8 cellular contexts compared by ENCODE assay signal in the genomic region with DNA sequence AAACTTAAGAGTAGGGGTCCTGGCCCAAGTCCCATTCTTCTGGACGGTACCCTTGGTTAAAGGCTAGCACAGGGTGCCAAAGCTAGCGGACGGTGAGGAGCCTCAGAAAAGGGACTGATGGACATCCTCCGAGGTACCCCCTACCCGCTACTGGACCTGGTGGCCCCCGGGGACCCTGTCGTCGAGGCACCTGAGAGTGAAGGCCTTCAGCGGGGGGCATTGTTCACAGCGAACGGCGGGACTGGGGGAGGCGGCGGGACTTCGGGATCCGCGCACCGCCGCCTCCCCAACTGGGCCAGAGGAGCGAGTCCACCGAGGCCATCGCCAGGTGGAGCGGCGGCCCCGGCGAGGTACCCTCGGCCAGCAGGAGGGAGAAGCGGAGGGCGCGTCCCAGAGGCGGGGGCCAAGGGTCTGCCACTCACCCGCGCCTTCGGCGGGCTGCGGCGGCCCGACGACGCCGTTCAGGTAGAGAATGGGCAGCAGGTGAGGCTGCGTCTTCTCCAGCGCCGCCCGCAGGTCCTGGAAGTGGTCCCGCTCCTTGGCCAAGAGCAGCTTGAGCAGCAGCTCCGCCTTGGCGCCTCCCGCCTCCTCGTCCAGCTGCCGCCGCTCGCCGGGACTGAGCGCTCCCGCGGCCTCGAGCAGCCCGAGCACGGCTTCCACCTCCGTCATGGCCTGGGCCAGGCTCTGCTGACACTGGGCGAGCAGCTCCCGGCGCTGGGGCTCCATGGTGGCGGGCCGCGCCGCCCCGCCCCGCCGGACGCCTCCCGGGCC. TPM values are rescaled to one million over a fixed set of nuclear protein-coding genes. Genes with fewer than 3 reads are reported as not detected.
DNase-seq lines count a peak whose midpoint lies in the region; ATAC-seq and TF ChIP-seq lines count a peak whose summit lies in the region.

No MANE protein-coding gene starts in this region.

- no peaks in the 10 kb centered on the region for H3K9me3 ChIP-seq in CD4-positive, alpha-beta memory T cell (ENCODE audit: control insufficient read depth in 1 of 2, low read length in 2 of 2)
- H3K9me3 ChIP-seq in HUES48 (ENCODE audit: control insufficient read depth, insufficient read depth, low read length): no peaks in the 10 kb centered on the region
- no peaks in the 10 kb centered on the region for H3K9me3 ChIP-seq in gastroesophageal sphincter
- H3K9me3 ChIP-seq in neuron (ENCODE audit: low read length): no peaks in the 10 kb centered on the region

- peak overlapping the region; percentile 82 for H3K9ac ChIP-seq in HUES48 (ENCODE audit: low read depth, low read length)

- H3K36me3 ChIP-seq in CD4-positive, alpha-beta memory T cell (ENCODE audit: insufficient read depth, low read length): no peaks in the 10 kb centered on the region
- H3K36me3 ChIP-seq in HUES48 (ENCODE audit: control insufficient read depth, insufficient read depth, low read length) (0 out of 2 replicates have a peak, but pooled peaks cover 9% of the 10 kb centered on the region), gastroesophageal sphincter (no peaks in the 10 kb centered on the region), neuron (ENCODE audit: insufficient read depth, low read length) (peaks cover 5% of the 10 kb centered on the region)

- H3K36me3 Mint-ChIP-seq in CD4-positive, alpha-beta memory T cell: peaks cover 0 to 3% of the 10 kb centered on the region in 2 donors
- no peaks in the 10 kb centered on the region for H3K36me3 Mint-ChIP-seq in activated T-cell treated with anti-CD3 and anti-CD28 coated beads, Interleukin-2, amount 50 U/mL, for 72 hours (ENCODE audit: insufficient read depth in 2 of 2)

- no peak overlapping the region for H3K27ac Mint-ChIP-seq in CD4-positive, alpha-beta memory T cell
- no peak overlapping the region for H3K27ac Mint-ChIP-seq in activated T-cell treated with anti-CD3 and anti-CD28 coated beads, Interleukin-2, amount 50 U/mL, for 72 hours

- peak overlapping the region; percentile 58 to 88 (median 74) for H3K4me3 Mint-ChIP-seq in CD4-positive, alpha-beta memory T cell
- H3K4me3 Mint-ChIP-seq in activated T-cell treated with anti-CD3 and anti-CD28 coated beads, Interleukin-2, amount 50 U/mL, for 72 hours: peak overlapping the region; percentile 42 to 67

- H3K4me1 Mint-ChIP-seq in CD4-positive, alpha-beta memory T cell: peaks cover 6 to 16% (median 12%) of the 10 kb centered on the region in 4 donors
- H3K4me1 Mint-ChIP-seq in activated T-cell treated with anti-CD3 and anti-CD28 coated beads, Interleukin-2, amount 50 U/mL, for 72 hours (ENCODE audit: low read depth): peaks cover 6% of the 10 kb centered on the region

- H3K27ac ChIP-seq in CD4-positive, alpha-beta memory T cell (ENCODE audit: low read depth, low read length): no peak overlapping the region
- H3K27ac ChIP-seq in HUES48 (ENCODE audit: low read depth, low read length) (peak overlapping the region; percentile 56), gastroesophageal sphincter (peak overlapping the region; percentile 75 to 95 (median 92))

- CTCF ChIA-PET in CD4-positive, alpha-beta memory T cell (lab: Charles Lee; ENCODE audit: partially characterized antibody): no interaction called here

- peak in 2 of 5 donors; percentile 4 to 6 for DNase-seq in CD4-positive, alpha-beta memory T cell
- peak; percentile 50 to 55 for DNase-seq in activated T-cell treated with anti-CD3 and anti-CD28 coated beads, Interleukin-2, amount 50 U/mL, for 72 hours
- no peak for DNase-seq in NK-92 (lab: John Stamatoyannopoulos, UW; ENCODE audit: unreplicated experiment)

- ATAC-seq in GM19438 (IDR thresholded peaks at IDR 0.05; ENCODE audit: low read depth, unreplicated experiment): peak; percentile 58
- ATAC-seq in activated T-cell treated with anti-CD3 and anti-CD28 coated beads, Interleukin-2, amount 50 U/mL, for 72 hours (replicated peaks in 1 of 2): peak; percentile 85 to 86
- ATAC-seq in gastroesophageal sphincter: peak; percentile 47
- ATAC-seq in HG02852 (IDR thresholded peaks at IDR 0.05; ENCODE audit: unreplicated experiment): no peak

- H2AFZ ChIP-seq in neuron (ENCODE audit: low read depth, low read length): peak overlapping the region; percentile 69

- no peak for TF ChIP-seq POLR2A in gastroesophageal sphincter (IDR thresholded peaks at IDR 0.05)

- intact Hi-C loops in CD4-positive, alpha-beta memory T cell (cut with micrococcal nuclease): no loop called here

- peaks cover 9% of the 10 kb centered on the region for H3K27me3 ChIP-seq in CD4-positive, alpha-beta memory T cell (ENCODE audit: insufficient read depth, low read length)
- H3K27me3 ChIP-seq in HUES48 (ENCODE audit: control insufficient read depth, insufficient read depth, low read length): peaks cover 9% of the 10 kb centered on the region; the same call in 1 of the 2 replicates
- H3K27me3 ChIP-seq in gastroesophageal sphincter: no peaks in the 10 kb centered on the region
- no peaks in the 10 kb centered on the region for H3K27me3 ChIP-seq in neuron (ENCODE audit: insufficient read depth, low read length)

- peaks cover 17% of the 10 kb centered on the region for H3K4me1 ChIP-seq in CD4-positive, alpha-beta memory T cell (ENCODE audit: insufficient read depth, low read length)
- H3K4me1 ChIP-seq in HUES48 (ENCODE audit: control insufficient read depth, insufficient read depth, low read length): peaks cover 32% of the 10 kb centered on the region
- peaks cover 0 to 63% (median 20%) of the 10 kb centered on the region in 3 donors for H3K4me1 ChIP-seq in gastroesophageal sphincter
- peaks cover 27% of the 10 kb centered on the region for H3K4me1 ChIP-seq in neuron (ENCODE audit: insufficient read depth, low read length)

- TF ChIP-seq CTCF in gastroesophageal sphincter (IDR thresholded peaks at IDR 0.05): peak in 2 of 4 experiments; percentile 5 to 17

- no peak for TF ChIP-seq EP300 in gastroesophageal sphincter (IDR thresholded peaks at IDR 0.05)

- POLR2A ChIA-PET in CD4-positive, alpha-beta memory T cell (lab: Charles Lee; ENCODE audit: partially characterized antibody): no interaction called here

- H3K27me3 Mint-ChIP-seq in CD4-positive, alpha-beta memory T cell: peaks cover 26 to 30% of the 10 kb centered on the region in 2 donors
- H3K27me3 Mint-ChIP-seq in activated T-cell treated with anti-CD3 and anti-CD28 coated beads, Interleukin-2, amount 50 U/mL, for 72 hours (ENCODE audit: low read depth): peaks cover 32% of the 10 kb centered on the region

- H3K4me3 ChIP-seq in CD4-positive, alpha-beta memory T cell (ENCODE audit: low read length in 2 of 2): peak overlapping the region in 1 of 2 donors; percentile 9
- H3K4me3 ChIP-seq in HUES48 (ENCODE audit: low read depth, low read length) (peak overlapping the region; percentile 76), gastroesophageal sphincter (peak overlapping the region; percentile 72 to 94), neuron (ENCODE audit: low read length) (peak overlapping the region; percentile 96)

- H3K9me3 Mint-ChIP-seq in CD4-positive, alpha-beta memory T cell: no peaks in the 10 kb centered on the region
- no peaks in the 10 kb centered on the region for H3K9me3 Mint-ChIP-seq in activated T-cell treated with anti-CD3 and anti-CD28 coated beads, Interleukin-2, amount 50 U/mL, for 72 hours

- WGBS in gastroesophageal sphincter (ENCODE audit: low coverage in 1 of 2), 2 donors: 0 to 7% methylated on average over 1 to 8 of the region's 73 CpGs

RNA-seq across cellular contexts. Expression of gene DLG5, which starts 0.6 kb away (rescaled TPM):
- total RNA-seq in CD4-positive, alpha-beta memory T cell: 1 to 10 TPM; 2.7 to 3.2 TPM
- polyA plus RNA-seq in CD4-positive, alpha-beta memory T cell: under 1 TPM in 1 of 2 donors, not detected in 1; 0.13 TPM
- 1 to 10 TPM; 3.2 to 6.5 TPM for total RNA-seq in activated T-cell treated with anti-CD3 and anti-CD28 coated beads, Interleukin-2, amount 50 U/mL, for 72 hours
- 100 to 1,000 TPM in 1 of 4 donors, 10 to 100 TPM in 3; 52.0 to 127 (median 56.3) TPM for total RNA-seq in gastroesophageal sphincter

Comparison
In these comparisons a context has a peak if more than half of its experiments do, and no peak if none do; other contexts are left out.
1. RNA of gene DLG5, which starts 0.6 kb away (total RNA-seq): 52.0 to 127 TPM in gastroesophageal sphincter; 3.2 to 6.5 TPM in activated T-cell treated with anti-CD3 and anti-CD28 coated beads, Interleukin-2, amount 50 U/mL, for 72 hours and 2.7 to 3.2 TPM in CD4-positive, alpha-beta memory T cell; every median in the first group is over 4 times any median in the second.